20 cellular contexts compared by ENCODE assay signal in genomic region chr2:96097951-96098823, GRCh38. TPM values are rescaled to one million over a fixed set of nuclear protein-coding genes. Genes with fewer than 3 reads are reported as not detected.
DNase-seq lines count a peak whose midpoint lies in the region; ATAC-seq, FAIRE-seq and TF ChIP-seq lines count a peak whose summit lies in the region.
"Had no signal": no experiment of that assay in that cellular context is flagged by ENCODE, and none has a peak within 500 bp of the region (broad histone marks: within the 10 kb centered on the region; RNA-seq: fewer than 3 reads in every experiment).

No MANE protein-coding gene starts in this region.

- H4K20me1 ChIP-seq in mammary epithelial cell (ENCODE audit: insufficient read depth, low read length) = no peaks in the 10 kb centered on the region

- H3K9ac ChIP-seq in mammary epithelial cell (ENCODE audit: insufficient read depth, low read length) (no peak overlapping the region), endodermal cell (ENCODE audit: extremely low read depth, low read length, poor library complexity, severe bottlenecking) (no peak overlapping the region)

- TF ChIP-seq POLR2A in breast epithelium (IDR thresholded peaks at IDR 0.05) = no peak

- in situ Hi-C loops in mammary epithelial cell (cut with MboI; ENCODE audit: low sequenced_read_pairs in 2 of 2) = no loop called here

- no peaks in the 10 kb centered on the region for H3K9me3 Mint-ChIP-seq in endodermal cell

- H3K27ac Mint-ChIP-seq in endodermal cell = no peak overlapping the region

- no peak overlapping the region for H3K4me3 Mint-ChIP-seq in endodermal cell
- H3K4me3 Mint-ChIP-seq: nephron progenitor cell had no signal

- intact Hi-C loops in breast epithelium (cut with DNase I; ENCODE audit: low total_unique reads) (no loop called here), mammary epithelial cell (cut with micrococcal nuclease) (no loop called here)

- H3K4me2 ChIP-seq in mammary epithelial cell (ENCODE audit: insufficient read depth, low read depth, low read length) = no peak overlapping the region
- H3K4me2 ChIP-seq: hepatocyte had no signal

- H3K4me1 ChIP-seq in breast epithelium (no peaks in the 10 kb centered on the region), mammary epithelial cell (ENCODE audit: insufficient read depth, low read length) (peaks cover 9% of the 10 kb centered on the region), endodermal cell (ENCODE audit: control insufficient read depth, insufficient read depth, low read length) (no peaks in the 10 kb centered on the region), muscle layer of duodenum (ENCODE audit: control insufficient read depth in 1 of 2, insufficient read depth in 2 of 2, low read length in 2 of 2) (peaks cover 4 to 37% of the 10 kb centered on the region in 2 donors)
- H3K4me1 ChIP-seq: left lung had no signal

- WGBS in mammary epithelial cell (ENCODE audit: low coverage, missing lambda C conversion rate) = 64% methylated on average over 7 of the region's 7 CpGs
- 82 to 89% methylated on average over 4 to 7 of the region's 7 CpGs for WGBS in endodermal cell (ENCODE audit: insufficient coverage in 1 of 2, insufficient read length in 1 of 2), 2 experiments

- CTCF ChIA-PET in mammary epithelial cell (lab: Charles Lee; ENCODE audit: low non-redundant PET) = no interaction called here

- H3K36me3 ChIP-seq in breast epithelium = no peaks in the 10 kb centered on the region
- H3K36me3 ChIP-seq in mammary epithelial cell (ENCODE audit: insufficient read depth, low read length) = no peaks in the 10 kb centered on the region
- no peaks in the 10 kb centered on the region for H3K36me3 ChIP-seq in endodermal cell (ENCODE audit: control insufficient read depth, insufficient read depth, low read length)
- H3K36me3 ChIP-seq in muscle layer of duodenum (ENCODE audit: control insufficient read depth in 1 of 2, insufficient read depth in 2 of 2, low read length in 2 of 2) = no peaks in the 10 kb centered on the region
- H3K36me3 ChIP-seq: left lung had no signal

- no peak for ATAC-seq in GM19467 (IDR thresholded peaks at IDR 0.05; ENCODE audit: unreplicated experiment)
- no peak for ATAC-seq in HG03442 (IDR thresholded peaks at IDR 0.05; ENCODE audit: unreplicated experiment)
- ATAC-seq: left lung had no signal

- H3K27ac ChIP-seq in breast epithelium = peak overlapping the region in 1 of 2 donors; percentile 43
- no peak overlapping the region for H3K27ac ChIP-seq in mammary epithelial cell (ENCODE audit: insufficient read depth, low read depth, low read length)
- no peak overlapping the region for H3K27ac ChIP-seq in endodermal cell (ENCODE audit: low read depth, low read length)
- H3K27ac ChIP-seq in muscle layer of duodenum (ENCODE audit: low read length) = peak overlapping the region; percentile 23
- H3K27ac ChIP-seq: epithelial cell of prostate, hepatocyte, left lung had no signal

- peak; percentile 6 to 19 for DNase-seq in breast epithelium (ENCODE audit: low spot score in 2 of 2)
- DNase-seq in mammary epithelial cell = no peak
- DNase-seq in endodermal cell = peak; percentile 37
- DNase-seq in urothelium cell line (ENCODE audit: low spot score) = no peak
- no peak for DNase-seq in HT-29 (ENCODE audit: low spot score)
- DNase-seq: cerebellar nuclear complex, COR-L47, KG1, NCI-H226 had no signal

- no peaks in the 10 kb centered on the region for H3K27me3 ChIP-seq in breast epithelium
- peaks cover 2% of the 10 kb centered on the region for H3K27me3 ChIP-seq in mammary epithelial cell (ENCODE audit: insufficient read depth, low read length)
- H3K27me3 ChIP-seq in endodermal cell (ENCODE audit: control insufficient read depth, insufficient read depth, low read length, poor library complexity, severe bottlenecking) = no peaks in the 10 kb centered on the region
- H3K27me3 ChIP-seq in muscle layer of duodenum (ENCODE audit: low read depth, low read length) = no peaks in the 10 kb centered on the region
- H3K27me3 ChIP-seq: hepatocyte, left lung had no signal

- H3K4me1 Mint-ChIP-seq in endodermal cell = no peaks in the 10 kb centered on the region

- no peak overlapping the region for H3K4me3 ChIP-seq in breast epithelium
- H3K4me3 ChIP-seq in mammary epithelial cell (replicated peaks in 1 of 3; ENCODE audit: insufficient read depth in 1 of 3, low read depth in 2 of 3, low read length in 3 of 3) = no peak overlapping the region
- no peak overlapping the region for H3K4me3 ChIP-seq in endodermal cell (ENCODE audit: low read length)
- H3K4me3 ChIP-seq in muscle layer of duodenum (ENCODE audit: low read depth in 1 of 2, low read length in 2 of 2) = no peak overlapping the region
- H3K4me3 ChIP-seq: hepatocyte, left lung had no signal

- no peak overlapping the region for H2AFZ ChIP-seq in mammary epithelial cell (ENCODE audit: low read depth, low read length)
- H2AFZ ChIP-seq: hepatocyte had no signal

- peak; percentile 17 for FAIRE-seq in urothelium cell line (lab: Jason Lieb, UNC)
- FAIRE-seq: TTC549 had no signal

- dilution Hi-C loops in mammary epithelial cell (cut with HindIII; ENCODE audit: low sequenced_read_pairs) = no loop called here

- BruUV-seq in mammary epithelial cell (replicated peaks; lab: Mats Ljungman, UMichigan) = no TSS peak

- peaks cover 0 to 5% of the 10 kb centered on the region in 2 donors for H3K9me3 ChIP-seq in breast epithelium
- H3K9me3 ChIP-seq in mammary epithelial cell (replicated peaks; ENCODE audit: insufficient read depth, low read length) = no peaks in the 10 kb centered on the region
- no peaks in the 10 kb centered on the region for H3K9me3 ChIP-seq in endodermal cell (ENCODE audit: control insufficient read depth, low read length)
- no peaks in the 10 kb centered on the region for H3K9me3 ChIP-seq in muscle layer of duodenum (ENCODE audit: control insufficient read depth in 1 of 2, low read length in 2 of 2)
- H3K9me3 ChIP-seq: left lung had no signal

- no peaks in the 10 kb centered on the region for H3K36me3 Mint-ChIP-seq in endodermal cell (ENCODE audit: low read depth)

- H3K27me3 Mint-ChIP-seq in endodermal cell (ENCODE audit: insufficient read depth) = peaks cover 5% of the 10 kb centered on the region

- no peak for TF ChIP-seq CTCF in breast epithelium (IDR thresholded peaks at IDR 0.05)
- no peak for TF ChIP-seq CTCF in mammary epithelial cell (conservative IDR thresholded peaks at IDR 0.05 in 1 of 2, IDR thresholded peaks at IDR 0.05 in 1 of 2; ENCODE audit: extremely low read depth in 1 of 2, insufficient read depth in 1 of 2, low read depth in 1 of 2, low read length in 2 of 2)
- no peak for TF ChIP-seq CTCF in endodermal cell (conservative IDR thresholded peaks at IDR 0.05)

- H3K79me2 ChIP-seq in mammary epithelial cell (ENCODE audit: insufficient read depth, low read length) = no peaks in the 10 kb centered on the region
- H3K79me2 ChIP-seq: hepatocyte had no signal

RNA-seq across cellular contexts. Expression of gene ADRA2B, which starts 18.2 kb away (rescaled TPM):
- total RNA-seq in breast epithelium (1 to 10 TPM; 1.3 to 1.6 (median 1.4) TPM), mammary epithelial cell (under 1 TPM; under 0.01 to 0.09 TPM), endodermal cell (1 to 10 TPM; 2.4 to 3.8 TPM)
- polyA plus RNA-seq in mammary epithelial cell = 0.05 TPM
- polyA minus RNA-seq in mammary epithelial cell = not detected
- polyA plus RNA-seq in endodermal cell (2013, experiment 1 of 2) = 0.96 TPM
- 1.1 TPM for polyA plus RNA-seq in endodermal cell (2013, experiment 2 of 2)
- 0.46 TPM in 1 of 2 replicates, not detected in the other for total RNA-seq in HT-29 (2014; rRNA removed; shearing (Covaris generic))
- total RNA-seq: H4, SK-MEL-5 had no signal
- polyA plus RNA-seq: AG04450 had no signal

RNA-seq across cellular contexts. Expression of gene ASTL, which starts 40.1 kb away (rescaled TPM):
- total RNA-seq in breast epithelium (under 1 TPM in 1 of 3 donors, not detected in 2; 0.32 TPM), mammary epithelial cell (under 1 TPM in 1 of 2 donors, not detected in 1; 0.33 TPM), endodermal cell (not detected)
- not detected for polyA plus RNA-seq in mammary epithelial cell
- polyA minus RNA-seq in mammary epithelial cell = not detected
- polyA plus RNA-seq in endodermal cell (2013, experiment 1 of 2) = 0.18 TPM
- polyA plus RNA-seq in endodermal cell (2013, experiment 2 of 2) = not detected
- 0.18 and 2.5 TPM in 2 replicates for total RNA-seq in HT-29 (2014; rRNA removed; shearing (Covaris generic))
- total RNA-seq: H4, hepatocyte, left lung, SK-MEL-5 had no signal
- polyA plus RNA-seq: AG04450, hepatocyte had no signal

RNA-seq across cellular contexts. Expression of gene DUSP2, which starts 47.1 kb away (rescaled TPM):
- total RNA-seq in breast epithelium (10 to 100 TPM in 2 of 3 donors, 1 to 10 TPM in 1; 1.9 to 57.5 (median 12.8) TPM), mammary epithelial cell (10 to 100 TPM in 1 of 2 donors, 1 to 10 TPM in 1; 2.0 to 22.0 TPM), endodermal cell (1 to 10 TPM; 1.6 to 2.2 TPM)
- 3.1 TPM for polyA plus RNA-seq in mammary epithelial cell
- 11.6 TPM for polyA minus RNA-seq in mammary epithelial cell
- 0.82 TPM for polyA plus RNA-seq in endodermal cell (2013, experiment 1 of 2)
- 0.66 TPM for polyA plus RNA-seq in endodermal cell (2013, experiment 2 of 2)
- total RNA-seq in HT-29 (2014; rRNA removed; shearing (Covaris generic)) = 73.5 and 75.7 TPM in 2 replicates

Comparison
In these comparisons a context has a peak if more than half of its experiments do, and no peak if none do; other contexts are left out.
1. DNase-seq: peak in breast epithelium (2 of 2) and endodermal cell (single experiment); none in mammary epithelial cell (single experiment), urothelium cell line (single experiment) and HT-29 (single experiment).